In the genomic region with DNA sequence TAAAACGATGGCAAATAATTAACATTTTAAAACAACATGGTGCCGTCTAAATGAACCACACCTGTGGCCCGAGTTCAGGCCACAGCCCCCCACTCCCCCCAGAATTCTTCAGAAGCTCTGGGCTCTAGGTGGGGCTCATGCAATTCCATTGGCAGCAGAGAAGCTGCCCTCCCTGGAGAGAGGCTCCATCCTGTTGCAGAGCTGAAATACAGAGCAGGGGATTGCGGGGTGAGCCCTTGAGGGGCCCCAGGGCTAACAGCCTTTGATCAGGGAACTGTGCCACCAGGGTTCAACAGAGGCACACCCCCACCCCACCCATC, we compare ENCODE assay signal across 8 cellular contexts.
DNase-seq lines count a peak whose midpoint lies in the region; ATAC-seq, FAIRE-seq and TF ChIP-seq lines count a peak whose summit lies in the region.

No MANE protein-coding gene starts in this region.

- in situ Hi-C loops in HepG2 (cut with HindIII; ENCODE audit: extremely low pct_ligation_motif_present, low pct_unique_long_range_greater_than_20kb) (no loop called here), brain microvascular endothelial cell (cut with HindIII; ENCODE audit: low pct_ligation_motif_present, low sequenced_read_pairs) (no loop called here)

- no peak for FAIRE-seq in HepG2 (lab: Jason Lieb, UNC)
- no peak for FAIRE-seq in D721Med (lab: Jason Lieb, UNC)

- no peak for TF ChIP-seq POLR2A in HepG2 (IDR thresholded peaks at IDR 0.05; ENCODE audit: insufficient read depth in 1 of 2, low read depth in 2 of 2, low read length in 2 of 2)
- no peak for TF ChIP-seq POLR2A in right lobe of liver (IDR thresholded peaks at IDR 0.05)
- TF ChIP-seq POLR2A in vagina (IDR thresholded peaks at IDR 0.05) = no peak

- no peaks in the 10 kb centered on the region for H3K36me3 Mint-ChIP-seq in naive B cell

- peaks cover 63% of the 10 kb centered on the region for H3K4me1 ChIP-seq in HepG2 (ENCODE audit: insufficient read depth, low read length)
- H3K4me1 ChIP-seq in right lobe of liver = peaks cover 0 to 9% (median 0%) of the 10 kb centered on the region in 4 donors
- H3K4me1 ChIP-seq in vagina = peaks cover 71% of the 10 kb centered on the region

- ATAC-seq in HepG2 = peak; percentile 3; the same call in 1 of the 3 replicates
- no peak for ATAC-seq in right lobe of liver
- no peak for ATAC-seq in naive B cell (ENCODE audit: low read depth in 2 of 2)
- ATAC-seq in HG02678 (IDR thresholded peaks at IDR 0.05; ENCODE audit: unreplicated experiment) = no peak

- peaks cover 30 to 58% (median 57%) of the 10 kb centered on the region in 3 donors for H3K4me1 Mint-ChIP-seq in naive B cell

- no peaks in the 10 kb centered on the region for H3K27me3 Mint-ChIP-seq in naive B cell

- H3K4me2 ChIP-seq in HepG2 (ENCODE audit: low read depth, low read length) = peak overlapping the region; percentile 100

- H3K27ac ChIP-seq in HepG2 (ENCODE audit: extremely low read length, insufficient read depth, low read length) = peak overlapping the region; percentile 42
- H3K27ac ChIP-seq in right lobe of liver = no peak overlapping the region
- H3K27ac ChIP-seq in brain microvascular endothelial cell = peak overlapping the region; percentile 88
- peak overlapping the region; percentile 90 for H3K27ac ChIP-seq in vagina

- no peak for TF ChIP-seq CTCF in HepG2 (CRISPR knock-in tag; IDR thresholded peaks at IDR 0.05)
- TF ChIP-seq CTCF in right lobe of liver (IDR thresholded peaks at IDR 0.05) = no peak
- TF ChIP-seq CTCF in brain microvascular endothelial cell (IDR thresholded peaks at IDR 0.05; ENCODE audit: low read depth, low read length, missing control alignments) = no peak
- no peak for TF ChIP-seq CTCF in vagina (IDR thresholded peaks at IDR 0.05)
- TF ChIP-seq CTCF in D721Med (IDR thresholded peaks at IDR 0.05; ENCODE audit: insufficient read depth, missing control alignments) = no peak

- BruUV-seq in HepG2 (replicated peaks; lab: Mats Ljungman, UMichigan) = TSS peak; percentile 78

- no peaks in the 10 kb centered on the region for H4K20me1 ChIP-seq in HepG2 (ENCODE audit: insufficient read depth, low read length)

- WGBS in HepG2 (ENCODE audit: low lambda C conversion rate) = 0% methylated on average over 3 of the region's 4 CpGs
- WGBS in right lobe of liver (ENCODE audit: insufficient coverage, low coverage, low lambda C conversion rate, missing lambda C conversion rate) = 20% methylated on average over 1 of the region's 4 CpGs

- H3K4me3 Mint-ChIP-seq in naive B cell = peak overlapping the region; percentile 74 to 90 (median 84)

- intact Hi-C loops in HepG2 (cut with micrococcal nuclease; ENCODE audit: unreplicated experiment) (no loop called here), right lobe of liver (cut with DNase I) (no loop called here), vagina (cut with DNase I) (no loop called here)

- peak overlapping the region; percentile 76 for H3K9ac ChIP-seq in HepG2 (ENCODE audit: insufficient read depth, low read depth, low read length)

- H3K79me2 ChIP-seq in HepG2 (ENCODE audit: insufficient read depth, low read length) = no peaks in the 10 kb centered on the region

- H3K9me3 ChIP-seq in HepG2 (ENCODE audit: low read length) (no peaks in the 10 kb centered on the region), right lobe of liver (no peaks in the 10 kb centered on the region), vagina (no peaks in the 10 kb centered on the region)

- POLR2A ChIA-PET in HepG2 (lab: Yijun Ruan, JAX) = interaction anchor here (0.8 to 2.3 kb wide), 3 partner anchors 8 to 77 kb away, joined by 3 to 8 read pairs (median 3); no protein-coding TSS in a partner anchor

- TF ChIP-seq EP300 in HepG2 (IDR thresholded peaks at IDR 0.05; ENCODE audit: low read depth in 2 of 2, low read length in 2 of 2) (no peak), HepG2 (CRISPR knock-in tag; IDR thresholded peaks at IDR 0.05; ENCODE audit: borderline replicate concordance) (no peak)

- CTCF ChIA-PET in HepG2 (lab: Yijun Ruan, JAX; ENCODE audit: low intra/inter-chr PET ratio, low total read pairs) = no interaction called here

- H3K36me3 ChIP-seq in HepG2 (replicated peaks in 1 of 2; ENCODE audit: control insufficient read depth in 1 of 2, insufficient read depth in 2 of 2, low read length in 2 of 2) = no peaks in the 10 kb centered on the region
- H3K36me3 ChIP-seq in right lobe of liver = no peaks in the 10 kb centered on the region
- H3K36me3 ChIP-seq in brain microvascular endothelial cell (replicated peaks) = peaks cover 3% of the 10 kb centered on the region
- no peaks in the 10 kb centered on the region for H3K36me3 ChIP-seq in vagina

- H3K27me3 ChIP-seq in HepG2 (ENCODE audit: control insufficient read depth in 1 of 2, insufficient read depth in 2 of 2, low read length in 2 of 2) (no peaks in the 10 kb centered on the region), right lobe of liver (no peaks in the 10 kb centered on the region), brain microvascular endothelial cell (replicated peaks) (no peaks in the 10 kb centered on the region), vagina (no peaks in the 10 kb centered on the region)

- no peak for TF ChIP-seq RAD21 in HepG2 (CRISPR knock-in tag; IDR thresholded peaks at IDR 0.05)

- H3K4me3 ChIP-seq in HepG2 (replicated peaks in 1 of 3; ENCODE audit: insufficient read depth in 1 of 3, low read depth in 2 of 3, low read length in 3 of 3) = peak overlapping the region; percentile 81 to 89 (median 83)
- no peak overlapping the region for H3K4me3 ChIP-seq in right lobe of liver
- no peak overlapping the region for H3K4me3 ChIP-seq in brain microvascular endothelial cell (ENCODE audit: low read depth, low read length)
- H3K4me3 ChIP-seq in vagina = no peak overlapping the region

- no peak overlapping the region for H2AFZ ChIP-seq in HepG2 (ENCODE audit: low read length)

- H3K27ac Mint-ChIP-seq in naive B cell = peak overlapping the region in 1 of 6 donors; percentile 45

- DNase-seq in HepG2 (ENCODE audit: low spot score) (no peak), right lobe of liver (no peak), brain microvascular endothelial cell (no peak), naive B cell (no peak), vagina (ENCODE audit: extremely low spot score in 2 of 2) (no peak), D721Med (ENCODE audit: insufficient read length, low spot score) (no peak), UCSD-AML1 (lab: John Stamatoyannopoulos, UW; ENCODE audit: unreplicated experiment) (no peak)

- H3K9me3 Mint-ChIP-seq in naive B cell = no peaks in the 10 kb centered on the region

TF ChIP-seq in HepG2, 621 proteins besides CTCF, POLR2A, EP300 and RAD21 (continues in another document):
- no peak for TF ChIP-seq FOXP4 (CRISPR knock-in tag; IDR thresholded peaks at IDR 0.05)
- TF ChIP-seq ZEB1 (IDR thresholded peaks at IDR 0.05; ENCODE audit: insufficient replicate concordance, low read depth) = peak; percentile 18
- no peak for TF ChIP-seq CEBPB (IDR thresholded peaks at IDR 0.05; ENCODE audit: borderline replicate concordance, low read depth, low read length)
- peak; percentile 10; the same call in 1 of the 2 replicates for TF ChIP-seq CBX5 (CRISPR knock-in tag; IDR thresholded peaks at IDR 0.05; ENCODE audit: borderline replicate concordance)
- TF ChIP-seq TARDBP (CRISPR knock-in tag; IDR thresholded peaks at IDR 0.05) = 0 out of 2 replicates have a peak, but pooled peaks have one; percentile 26
- no peak for TF ChIP-seq HHEX (CRISPR knock-in tag; IDR thresholded peaks at IDR 0.05)
- TF ChIP-seq, protein P1, sequence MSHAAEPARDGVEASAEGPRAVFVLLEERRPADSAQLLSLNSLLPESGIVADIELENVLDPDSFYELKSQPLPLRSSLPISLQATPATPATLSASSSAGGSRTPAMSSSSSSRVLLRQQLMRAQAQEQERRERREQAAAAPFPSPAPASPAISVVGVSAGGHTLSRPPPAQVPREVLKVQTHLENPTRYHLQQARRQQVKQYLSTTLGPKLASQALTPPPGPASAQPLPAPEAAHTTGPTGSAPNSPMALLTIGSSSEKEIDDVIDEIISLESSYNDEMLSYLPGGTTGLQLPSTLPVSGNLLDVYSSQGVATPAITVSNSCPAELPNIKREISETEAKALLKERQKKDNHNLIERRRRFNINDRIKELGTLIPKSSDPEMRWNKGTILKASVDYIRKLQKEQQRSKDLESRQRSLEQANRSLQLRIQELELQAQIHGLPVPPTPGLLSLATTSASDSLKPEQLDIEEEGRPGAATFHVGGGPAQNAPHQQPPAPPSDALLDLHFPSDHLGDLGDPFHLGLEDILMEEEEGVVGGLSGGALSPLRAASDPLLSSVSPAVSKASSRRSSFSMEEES (CRISPR knock-in tag; IDR thresholded peaks at IDR 0.05) = no peak
- no peak for TF ChIP-seq ARHGAP35 (CRISPR knock-in tag; IDR thresholded peaks at IDR 0.05; ENCODE audit: borderline replicate concordance)

Comparison
In these comparisons a context has a peak if more than half of its experiments do, and no peak if none do; other contexts are left out.
1. H3K27ac ChIP-seq: peak in HepG2 (single experiment), brain microvascular endothelial cell (single experiment) and vagina (single experiment); none in right lobe of liver (0 of 3).
2. H3K4me3 ChIP-seq: peak in HepG2 (3 of 3); none in right lobe of liver (0 of 3), brain microvascular endothelial cell (single experiment) and vagina (0 of 2).